In genomic region chr1:184610872-184611614, GRCh38 we compare ENCODE assay signal across 13 cellular contexts.
DNase-seq lines count a peak whose midpoint lies in the region; ATAC-seq and TF ChIP-seq lines count a peak whose summit lies in the region.
"Had no signal": no experiment of that assay in that cellular context is flagged by ENCODE, and none has a peak within 500 bp of the region (broad histone marks: within the 10 kb centered on the region; RNA-seq: fewer than 3 reads in every experiment).

No MANE protein-coding gene starts in this region.

- no peaks in the 10 kb centered on the region for H3K4me1 Mint-ChIP-seq in activated naive CD4-positive, alpha-beta T cell treated with anti-CD3 and anti-CD28 coated beads for 36 hours (ENCODE audit: low read depth)
- H3K4me1 Mint-ChIP-seq: IgD-negative memory B cell had no signal

- no peak overlapping the region for H3K27ac ChIP-seq in DOHH2 (ENCODE audit: low read depth, low read length)
- H3K27ac ChIP-seq in epithelial cell of prostate: peak overlapping the region; percentile 91
- peak overlapping the region; percentile 47 to 56 for H3K27ac ChIP-seq in ovary
- H3K27ac ChIP-seq: PC-9 had no signal

- no peak overlapping the region for H3K27ac Mint-ChIP-seq in activated naive CD4-positive, alpha-beta T cell treated with anti-CD3 and anti-CD28 coated beads for 36 hours

- 13 to 20% (median 16%) methylated on average over 12 of the region's 12 CpGs for WGBS in ovary, 3 donors

- H3F3A ChIP-seq in DOHH2 (ENCODE audit: control insufficient read depth, insufficient read depth): no peaks in the 10 kb centered on the region

- no peaks in the 10 kb centered on the region for H4K20me1 ChIP-seq in DOHH2 (ENCODE audit: control insufficient read depth, insufficient read depth, low read depth, low read length)

- no peaks in the 10 kb centered on the region for H3K79me2 ChIP-seq in DOHH2 (ENCODE audit: control insufficient read depth, low read length)

- TF ChIP-seq CTCF in DOHH2 (IDR thresholded peaks at IDR 0.05; ENCODE audit: low read depth, low read length, poor library complexity, severe bottlenecking) (no peak), ovary (IDR thresholded peaks at IDR 0.05) (no peak)

- H3K4me1 ChIP-seq in DOHH2 (ENCODE audit: control insufficient read depth, low read length) (peaks cover 21% of the 10 kb centered on the region), ovary (ENCODE audit: insufficient read depth) (no peaks in the 10 kb centered on the region)
- H3K4me1 ChIP-seq: Caco-2 had no signal

- peak; percentile 68 for DNase-seq in NCI-H510A treated with DMSO at 0.1 percent for 48 hours (lab: John Stamatoyannopoulos, UW)
- DNase-seq in epithelial cell of prostate (ENCODE audit: low read depth, low spot score): no peak
- DNase-seq in ovary: peak in 4 of 5 donors; percentile 42 to 60 (median 54)
- no peak for DNase-seq in stimulated activated CD4-positive, alpha-beta T cell treated with anti-CD3 and anti-CD28 coated beads, Interleukin-15, amount 100 ng/mL, for 24 hours
- DNase-seq in activated naive CD4-positive, alpha-beta T cell treated with anti-CD3 and anti-CD28 coated beads for 36 hours: no peak
- DNase-seq: activated naive CD4-positive, alpha-beta T cell treated with Interleukin-2 at 50 U/mL for 16 hours; Caco-2; PC-9 had no signal

- no peak for TF ChIP-seq POLR2A in ovary (IDR thresholded peaks at IDR 0.05)

- no peak for ATAC-seq in GM18870 (IDR thresholded peaks at IDR 0.05; ENCODE audit: unreplicated experiment)
- ATAC-seq in GM18909 (IDR thresholded peaks at IDR 0.05; ENCODE audit: poor library complexity, unreplicated experiment): no peak

- H3K4me3 ChIP-seq in DOHH2 (ENCODE audit: low read length) (peak overlapping the region; percentile 39), ovary (peak overlapping the region; percentile 11)
- H3K4me3 ChIP-seq: PC-9 had no signal

- no peaks in the 10 kb centered on the region for H3K27me3 Mint-ChIP-seq in activated naive CD4-positive, alpha-beta T cell treated with anti-CD3 and anti-CD28 coated beads for 36 hours (ENCODE audit: low read depth)
- H3K27me3 Mint-ChIP-seq: IgD-negative memory B cell had no signal

- H3K27me3 ChIP-seq in DOHH2 (ENCODE audit: control insufficient read depth, low read length) (no peaks in the 10 kb centered on the region), ovary (no peaks in the 10 kb centered on the region)
- H3K27me3 ChIP-seq: tibial nerve had no signal

- H3K9me3 ChIP-seq in DOHH2 (ENCODE audit: control insufficient read depth, insufficient read depth, low read length): no peaks in the 10 kb centered on the region
- H3K9me3 ChIP-seq in ovary: no peaks in the 10 kb centered on the region
- H3K9me3 ChIP-seq: Caco-2, tibial nerve had no signal

- CTCF ChIA-PET in activated naive CD4-positive, alpha-beta T cell treated with anti-CD3 and anti-CD28 coated beads for 36 hours (lab: Charles Lee): no interaction called here

- peak overlapping the region; percentile 50 for H3K4me2 ChIP-seq in DOHH2 (ENCODE audit: low read length)
- H3K4me2 ChIP-seq: PC-9 had no signal

- H3K9me3 Mint-ChIP-seq in activated naive CD4-positive, alpha-beta T cell treated with anti-CD3 and anti-CD28 coated beads for 36 hours: no peaks in the 10 kb centered on the region
- H3K9me3 Mint-ChIP-seq: IgD-negative memory B cell had no signal

- H3K36me3 Mint-ChIP-seq in activated naive CD4-positive, alpha-beta T cell treated with anti-CD3 and anti-CD28 coated beads for 36 hours (ENCODE audit: low read depth): no peaks in the 10 kb centered on the region
- H3K36me3 Mint-ChIP-seq: IgD-negative memory B cell had no signal

- intact Hi-C loops in ovary (cut with DNase I): no loop called here
- intact Hi-C loops in activated naive CD4-positive, alpha-beta T cell treated with anti-CD3 and anti-CD28 coated beads for 36 hours (cut with micrococcal nuclease): no loop called here

- no peaks in the 10 kb centered on the region for H3K36me3 ChIP-seq in DOHH2 (ENCODE audit: control insufficient read depth, low read length)
- no peaks in the 10 kb centered on the region for H3K36me3 ChIP-seq in ovary
- H3K36me3 ChIP-seq: tibial nerve had no signal

- H3K9me2 ChIP-seq in DOHH2 (replicated peaks; ENCODE audit: control insufficient read depth, low read length): no peaks in the 10 kb centered on the region

- TF ChIP-seq EP300 in ovary (IDR thresholded peaks at IDR 0.05): no peak

- H3K4me3 Mint-ChIP-seq in activated naive CD4-positive, alpha-beta T cell treated with anti-CD3 and anti-CD28 coated beads for 36 hours: no peak overlapping the region
- H3K4me3 Mint-ChIP-seq: IgD-negative memory B cell had no signal

Comparison
In these comparisons a context has a peak if more than half of its experiments do, and no peak if none do; other contexts are left out.
1. DNase-seq: peak in NCI-H510A treated with DMSO at 0.1 percent for 48 hours (single experiment) and ovary (4 of 5); none in epithelial cell of prostate (single experiment), stimulated activated CD4-positive, alpha-beta T cell treated with anti-CD3 and anti-CD28 coated beads, Interleukin-15, amount 100 ng/mL, for 24 hours (single experiment) and activated naive CD4-positive, alpha-beta T cell treated with anti-CD3 and anti-CD28 coated beads for 36 hours (single experiment).